In the genomic region with DNA sequence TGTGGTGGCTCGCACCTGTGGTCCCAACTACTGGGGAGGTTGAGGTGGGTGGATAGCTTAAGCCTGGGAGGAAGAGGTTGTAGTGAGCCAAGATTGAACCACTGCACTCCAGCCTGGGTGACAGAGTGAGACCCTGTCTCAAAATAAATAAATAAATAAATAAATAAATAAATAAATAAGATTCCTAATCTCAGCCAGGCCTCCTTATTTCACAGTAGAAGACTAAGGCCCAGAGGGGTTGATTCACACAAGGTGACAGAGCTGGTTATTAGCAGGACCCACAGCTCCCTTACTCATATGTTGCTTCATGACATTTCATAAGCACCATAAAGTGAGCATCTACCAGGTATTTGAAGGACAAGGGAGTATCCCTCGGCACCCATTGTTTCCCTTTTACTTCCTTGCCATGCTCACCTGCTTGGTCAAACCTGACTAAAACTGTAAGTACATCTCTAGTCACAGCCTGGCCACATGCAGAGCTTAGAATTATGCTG, we compare ENCODE assay signal across 24 cellular contexts. TPM values are rescaled to one million over a fixed set of nuclear protein-coding genes. Genes with fewer than 3 reads are reported as not detected.
DNase-seq lines count a peak whose midpoint lies in the region; ATAC-seq, FAIRE-seq and TF ChIP-seq lines count a peak whose summit lies in the region.
"Had no signal": no experiment of that assay in that cellular context is flagged by ENCODE, and none has a peak within 500 bp of the region (broad histone marks: within the 10 kb centered on the region; RNA-seq: fewer than 3 reads in every experiment).

No MANE protein-coding gene starts in this region.

- H2BK120ac ChIP-seq in trophoblast cell (ENCODE audit: insufficient read depth, low read length, poor library complexity) = no peak overlapping the region

- H2AK5ac ChIP-seq in trophoblast cell (ENCODE audit: low read length) = peak overlapping the region; percentile 81

- H3K4ac ChIP-seq in trophoblast cell (ENCODE audit: low read depth, low read length) = no peak overlapping the region

- peak overlapping the region; percentile 69 for H3K27ac ChIP-seq in RWPE2 (ENCODE audit: poor library complexity, severe bottlenecking)
- H3K27ac ChIP-seq in trophoblast cell (ENCODE audit: low read depth, low read length) = no peak overlapping the region
- peak overlapping the region in 1 of 4 donors; percentile 80 for H3K27ac ChIP-seq in sigmoid colon
- H3K27ac ChIP-seq: BLaER1 treated with 17β-estradiol and CSF1 and Interleukin-3, amounts not matched to agents 10 nM and 100 nM had no signal

- no peak for TF ChIP-seq CTCF in RWPE2 (IDR thresholded peaks at IDR 0.05; ENCODE audit: poor library complexity, severe bottlenecking)
- TF ChIP-seq CTCF in sigmoid colon (IDR thresholded peaks at IDR 0.05) = no peak

- no peak overlapping the region for H3K14ac ChIP-seq in trophoblast cell (ENCODE audit: low read length)

- H2BK12ac ChIP-seq in trophoblast cell (ENCODE audit: low read length) = peak overlapping the region; percentile 71

- no peak overlapping the region for H3K4me2 ChIP-seq in trophoblast cell (ENCODE audit: low read length)
- H3K4me2 ChIP-seq: BLaER1 treated with 17β-estradiol and CSF1 and Interleukin-3, amounts not matched to agents 10 nM and 100 nM; GM23338 had no signal

- H3K9me3 ChIP-seq in RWPE2 (ENCODE audit: severe bottlenecking) (no peaks in the 10 kb centered on the region), trophoblast cell (ENCODE audit: insufficient read depth, low read depth, low read length) (no peaks in the 10 kb centered on the region), sigmoid colon (no peaks in the 10 kb centered on the region)
- H3K9me3 ChIP-seq: BLaER1 treated with 17β-estradiol and CSF1 and Interleukin-3, amounts not matched to agents 10 nM and 100 nM had no signal

- no peaks in the 10 kb centered on the region for H3K27me3 ChIP-seq in RWPE2 (ENCODE audit: insufficient read depth, poor library complexity, severe bottlenecking)
- H3K27me3 ChIP-seq in trophoblast cell (ENCODE audit: insufficient read depth, low read length) = no peaks in the 10 kb centered on the region
- no peaks in the 10 kb centered on the region for H3K27me3 ChIP-seq in sigmoid colon
- H3K27me3 ChIP-seq: BLaER1 treated with 17β-estradiol and CSF1 and Interleukin-3, amounts not matched to agents 10 nM and 100 nM had no signal

- no peak overlapping the region for H4K12ac ChIP-seq in trophoblast cell (ENCODE audit: low read depth, low read length)

- H3K4me1 ChIP-seq in RWPE2 (ENCODE audit: insufficient read depth, poor library complexity, severe bottlenecking) (peaks cover 29% of the 10 kb centered on the region), trophoblast cell (ENCODE audit: control insufficient read depth in 1 of 2, insufficient read depth in 2 of 2, low read length in 2 of 2) (peaks cover 3 to 4% of the 10 kb centered on the region in 2 experiments), sigmoid colon (peaks cover 0 to 23% (median 19%) of the 10 kb centered on the region in 4 donors)
- H3K4me1 ChIP-seq: BLaER1 treated with 17β-estradiol and CSF1 and Interleukin-3, amounts not matched to agents 10 nM and 100 nM had no signal

- no peak for TF ChIP-seq POLR2A in sigmoid colon (IDR thresholded peaks at IDR 0.05)

- no peak overlapping the region for H2AFZ ChIP-seq in trophoblast cell (ENCODE audit: insufficient read depth, low read length, poor library complexity)
- H2AFZ ChIP-seq: GM23338 had no signal

- no peaks in the 10 kb centered on the region for H3K79me1 ChIP-seq in trophoblast cell (ENCODE audit: low read length)

- intact Hi-C loops in sigmoid colon (cut with DNase I) = loop anchor here (5.0 kb wide), 1 partner anchor 518 kb away; no protein-coding TSS in a partner anchor

- no peaks in the 10 kb centered on the region for H3K79me2 ChIP-seq in trophoblast cell (ENCODE audit: control insufficient read depth, insufficient read depth, low read length, poor library complexity)

- no peak overlapping the region for H4K8ac ChIP-seq in trophoblast cell (ENCODE audit: low read depth, low read length)

- TF ChIP-seq EP300 in sigmoid colon (IDR thresholded peaks at IDR 0.05) = no peak

- peak; percentile 9; the same call in 1 of the 3 replicates for ATAC-seq in RWPE2 (ENCODE audit: low read depth)
- ATAC-seq in esophagus mucosa = peak; percentile 94
- ATAC-seq: GM12878, GM23338, Panc1 had no signal

- DNase-seq in ELR (ENCODE audit: low read depth) (peak; percentile 13), RWPE2 (ENCODE audit: low spot score) (no peak), trophoblast cell (peak; percentile 75), urothelium cell line (ENCODE audit: low spot score) (no peak), DMS53 treated with DMSO at 0.1 percent for 48 hours (lab: John Stamatoyannopoulos, UW; ENCODE audit: unreplicated experiment) (no peak), sigmoid colon (no peak), hippocampal formation (lab: John Stamatoyannopoulos, UW) (no peak)
- DNase-seq: CD8-positive, alpha-beta memory T cell; DND-41; GDM1; KG1; NCI-H1048; NCI-H1436 treated with DMSO at 0.1 percent for 48 hours; NCI-H2081; NCI-H82; Right ventricle myocardium superior had no signal

- H3K4me3 ChIP-seq in RWPE2 (ENCODE audit: severe bottlenecking) (no peak overlapping the region), trophoblast cell (ENCODE audit: low read depth, low read length) (no peak overlapping the region), sigmoid colon (no peak overlapping the region)
- H3K4me3 ChIP-seq: BLaER1 treated with 17β-estradiol and CSF1 and Interleukin-3, amounts not matched to agents 10 nM and 100 nM; GM12878; GM23338 had no signal

- no peak overlapping the region for H2BK5ac ChIP-seq in trophoblast cell (ENCODE audit: low read depth, low read length, poor library complexity)

- no peak for FAIRE-seq in urothelium cell line (lab: Jason Lieb, UNC)
- FAIRE-seq: A204.1, D721Med, GM12878, GM18507 had no signal

- WGBS in trophoblast cell (ENCODE audit: extremely low coverage, insufficient coverage, insufficient read length) = no CpG with 5 or more reads among the region's 2 CpGs
- 64 to 87% methylated on average over 2 of the region's 2 CpGs for WGBS in sigmoid colon, 2 donors

- H3K36me3 ChIP-seq in RWPE2 (ENCODE audit: low read depth) = no peaks in the 10 kb centered on the region
- no peaks in the 10 kb centered on the region for H3K36me3 ChIP-seq in trophoblast cell (ENCODE audit: control insufficient read depth in 1 of 2, insufficient read depth in 2 of 2, low read length in 2 of 2)
- no peaks in the 10 kb centered on the region for H3K36me3 ChIP-seq in sigmoid colon
- H3K36me3 ChIP-seq: BLaER1 treated with 17β-estradiol and CSF1 and Interleukin-3, amounts not matched to agents 10 nM and 100 nM had no signal

- no peak overlapping the region for H4K91ac ChIP-seq in trophoblast cell (ENCODE audit: low read depth, low read length)

- H3K18ac ChIP-seq in trophoblast cell (ENCODE audit: low read length) = no peak overlapping the region

- H3K23ac ChIP-seq in trophoblast cell (ENCODE audit: low read length) = no peak overlapping the region

- H3K9ac ChIP-seq in trophoblast cell (ENCODE audit: low read length) = no peak overlapping the region
- H3K9ac ChIP-seq: BLaER1 treated with 17β-estradiol and CSF1 and Interleukin-3, amounts not matched to agents 10 nM and 100 nM had no signal

RNA-seq across cellular contexts. Expression of a gene that starts 32.7 kb away (rescaled TPM):
- total RNA-seq in esophagus mucosa (4.6 TPM), sigmoid colon (1 to 10 TPM in 2 of 4 donors, under 1 TPM in 2; 0.55 to 1.8 (median 1.1) TPM)
- 3.5 and 3.8 TPM in 2 replicates for polyA plus RNA-seq in trophoblast cell (2013)
- polyA plus RNA-seq in sigmoid colon = 1 to 10 TPM; 1.8 to 2.7 (median 1.8) TPM

Comparison
In these comparisons a context has a peak if more than half of its experiments do, and no peak if none do; other contexts are left out.
1. DNase-seq: peak in ELR (single experiment) and trophoblast cell (2 of 2); none in RWPE2 (single experiment), urothelium cell line (single experiment), DMS53 treated with DMSO at 0.1 percent for 48 hours (single experiment), sigmoid colon (single experiment) and hippocampal formation (0 of 2).